In the genomic region with DNA sequence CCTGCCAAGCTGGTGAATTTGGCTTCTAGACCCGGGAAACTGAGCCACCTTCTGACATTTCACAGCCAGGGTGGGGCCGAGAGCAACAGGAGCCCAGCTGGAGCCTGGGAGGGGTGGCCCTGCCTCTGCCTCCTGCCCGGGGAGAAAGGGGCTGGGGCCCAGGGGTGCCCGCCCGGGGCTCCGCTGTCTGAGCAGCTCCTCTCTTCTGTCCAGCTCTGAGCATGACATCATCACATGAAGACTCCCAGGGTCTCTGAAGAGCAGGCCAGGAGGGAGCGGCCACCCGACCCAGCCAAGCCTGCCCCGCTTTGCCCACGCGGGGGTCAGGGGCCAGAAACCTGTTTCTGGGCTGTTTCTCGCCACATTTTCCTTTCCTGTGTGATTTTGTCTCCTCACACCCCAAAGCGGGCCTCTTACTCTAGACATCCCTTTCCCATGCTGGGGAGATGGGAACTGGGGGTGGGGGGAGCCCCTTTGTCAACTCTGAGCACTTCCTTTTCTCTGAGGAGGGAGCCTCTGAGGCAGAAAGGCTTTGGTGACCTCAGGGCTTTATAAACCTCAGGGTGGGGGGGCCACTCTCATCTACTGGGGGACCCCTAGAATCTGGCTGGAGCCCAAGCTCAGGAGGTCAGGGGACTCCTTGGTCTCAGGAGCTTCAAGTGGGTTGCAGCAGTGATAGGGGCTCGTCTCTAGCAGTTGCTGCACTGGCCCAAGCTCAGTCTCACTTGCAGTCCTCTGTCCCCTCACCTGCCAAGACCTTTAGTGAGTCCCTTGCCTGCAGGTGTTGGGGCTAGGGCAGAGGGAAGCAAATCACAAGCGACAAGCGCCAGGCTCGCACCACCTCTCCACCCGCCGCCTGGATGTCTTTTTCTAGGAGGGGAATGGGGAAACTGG, we compare ENCODE assay signal across 8 cellular contexts. TPM values are rescaled to one million over a fixed set of nuclear protein-coding genes. Genes with fewer than 3 reads are reported as not detected.
DNase-seq lines count a peak whose midpoint lies in the region; ATAC-seq and TF ChIP-seq lines count a peak whose summit lies in the region.

No MANE protein-coding gene starts in this region.

- H3K27me3 Mint-ChIP-seq in activated CD8-positive, alpha-beta T cell treated with anti-CD3 and anti-CD28 coated beads, Interleukin-2, amount 10 ng/mL, durations not matched to agents 7 days and 5 days (ENCODE audit: low read depth): no peaks in the 10 kb centered on the region
- no peaks in the 10 kb centered on the region for H3K27me3 Mint-ChIP-seq in memory B cell

- H3K4me1 Mint-ChIP-seq in activated CD8-positive, alpha-beta T cell treated with anti-CD3 and anti-CD28 coated beads, Interleukin-2, amount 10 ng/mL, durations not matched to agents 7 days and 5 days (ENCODE audit: low read depth): peaks cover 69% of the 10 kb centered on the region
- H3K4me1 Mint-ChIP-seq in memory B cell: peaks cover 56% of the 10 kb centered on the region

- intact Hi-C loops in thyroid gland (cut with DNase I): loop anchor here (10.0 kb wide), 1 partner anchor 268 kb away; the partner anchor contains the start of gene CDK3

- H3K36me3 Mint-ChIP-seq in activated CD8-positive, alpha-beta T cell treated with anti-CD3 and anti-CD28 coated beads, Interleukin-2, amount 10 ng/mL, durations not matched to agents 7 days and 5 days (ENCODE audit: low read depth): peaks cover 39% of the 10 kb centered on the region
- peaks cover 4% of the 10 kb centered on the region for H3K36me3 Mint-ChIP-seq in memory B cell

- no peak for TF ChIP-seq POLR2A in thyroid gland (IDR thresholded peaks at IDR 0.05)

- peak overlapping the region; percentile 79 to 94 (median 81) for H3K27ac ChIP-seq in thyroid gland

- peak overlapping the region; percentile 99 for H3K27ac Mint-ChIP-seq in activated CD8-positive, alpha-beta T cell treated with anti-CD3 and anti-CD28 coated beads, Interleukin-2, amount 10 ng/mL, durations not matched to agents 7 days and 5 days
- H3K27ac Mint-ChIP-seq in memory B cell: peak overlapping the region; percentile 90

- POLR2A ChIA-PET in activated CD8-positive, alpha-beta T cell treated with anti-CD3 and anti-CD28 coated beads, Interleukin-2, amount 10 ng/mL, durations not matched to agents 7 days and 5 days (lab: Charles Lee): interaction anchor here (0.6 to 16.8 kb wide), 16 partner anchors 7 to 276 kb away, joined by 3 to 807 read pairs (median 5); partner anchors contain the start of genes EXOC7, FOXJ1, RNF157 and UBALD2

- peak; percentile 9 for ATAC-seq in GM19023 (IDR thresholded peaks at IDR 0.05; ENCODE audit: unreplicated experiment)
- peak; percentile 7 for ATAC-seq in HG02938 (IDR thresholded peaks at IDR 0.05; ENCODE audit: unreplicated experiment)
- ATAC-seq in activated CD8-positive, alpha-beta T cell treated with anti-CD3 and anti-CD28 coated beads, Interleukin-2, amount 10 ng/mL, durations not matched to agents 7 days and 5 days: peak; percentile 12
- ATAC-seq in memory B cell (ENCODE audit: low read depth): peak; percentile 4

- no peak for TF ChIP-seq CTCF in thyroid gland (IDR thresholded peaks at IDR 0.05)

- 80 to 87% methylated on average over 12 to 13 of the region's 19 CpGs for WGBS in thyroid gland, 2 donors

- CTCF ChIA-PET in activated CD8-positive, alpha-beta T cell treated with anti-CD3 and anti-CD28 coated beads, Interleukin-2, amount 10 ng/mL, durations not matched to agents 7 days and 5 days (lab: Charles Lee): interaction anchor here (1.1 to 10.9 kb wide), 16 partner anchors 9 to 258 kb away, joined by 3 to 112 read pairs (median 5); no protein-coding TSS in a partner anchor

- in situ Hi-C loops in ACHN (cut with HindIII; ENCODE audit: low pct_ligation_motif_present, low pct_unique_long_range_greater_than_20kb, low sequenced_read_pairs): no loop called here

- peaks cover 9 to 14% of the 10 kb centered on the region in 2 donors for H3K36me3 ChIP-seq in thyroid gland

- no peaks in the 10 kb centered on the region for H3K9me3 ChIP-seq in thyroid gland

- DNase-seq in activated CD8-positive, alpha-beta T cell treated with anti-CD3 and anti-CD28 coated beads, Interleukin-2, amount 10 ng/mL, durations not matched to agents 7 days and 5 days: peak; percentile 69
- DNase-seq in memory B cell (ENCODE audit: low spot score in 2 of 2) (peak; percentile 51 to 79), thyroid gland (no peak), ACHN (no peak), HUDEP-2 (lab: John Stamatoyannopoulos, UW; ENCODE audit: unreplicated experiment in 76 of 76) (no peak), HK-2 (ENCODE audit: unreplicated experiment) (no peak)

- H3K4me3 ChIP-seq in thyroid gland (replicated peaks in 1 of 3): peak overlapping the region in 1 of 3 donors; percentile 31

- peak overlapping the region; percentile 84 for H3K4me3 Mint-ChIP-seq in activated CD8-positive, alpha-beta T cell treated with anti-CD3 and anti-CD28 coated beads, Interleukin-2, amount 10 ng/mL, durations not matched to agents 7 days and 5 days
- H3K4me3 Mint-ChIP-seq in memory B cell: peak overlapping the region; percentile 79

- H3K27me3 ChIP-seq in thyroid gland: no peaks in the 10 kb centered on the region

- H3K4me1 ChIP-seq in thyroid gland: peaks cover 30 to 45% of the 10 kb centered on the region in 2 donors

- no peaks in the 10 kb centered on the region for H3K9me3 Mint-ChIP-seq in activated CD8-positive, alpha-beta T cell treated with anti-CD3 and anti-CD28 coated beads, Interleukin-2, amount 10 ng/mL, durations not matched to agents 7 days and 5 days (ENCODE audit: insufficient read depth)
- H3K9me3 Mint-ChIP-seq in memory B cell: no peaks in the 10 kb centered on the region

RNA-seq across cellular contexts. Expression of gene UBALD2, which starts 7.6 kb away (rescaled TPM):
- total RNA-seq in activated CD8-positive, alpha-beta T cell treated with anti-CD3 and anti-CD28 coated beads, Interleukin-2, amount 10 ng/mL, durations not matched to agents 7 days and 5 days: 100 to 1,000 TPM; 318 to 359 TPM
- 10 to 100 TPM in 3 of 4 donors, 1 to 10 TPM in 1; 9.8 to 54.2 (median 22.9) TPM for total RNA-seq in thyroid gland

RNA-seq across cellular contexts. Expression of gene RNF157, which starts 32.5 kb away (rescaled TPM):
- 100 to 1,000 TPM; 150 to 165 TPM for total RNA-seq in activated CD8-positive, alpha-beta T cell treated with anti-CD3 and anti-CD28 coated beads, Interleukin-2, amount 10 ng/mL, durations not matched to agents 7 days and 5 days
- total RNA-seq in thyroid gland: 1 to 10 TPM; 1.7 to 6.6 (median 4.7) TPM

RNA-seq across cellular contexts. Expression of gene QRICH2, which starts 35.3 kb away (rescaled TPM):
- 1 to 10 TPM; 3.7 to 4.8 TPM for total RNA-seq in activated CD8-positive, alpha-beta T cell treated with anti-CD3 and anti-CD28 coated beads, Interleukin-2, amount 10 ng/mL, durations not matched to agents 7 days and 5 days
- total RNA-seq in thyroid gland: 10 to 100 TPM in 2 of 4 donors, 1 to 10 TPM in 2; 6.6 to 14.3 (median 9.9) TPM

Comparison
In these comparisons a context has a peak if more than half of its experiments do, and no peak if none do; other contexts are left out.
1. DNase-seq: peak in activated CD8-positive, alpha-beta T cell treated with anti-CD3 and anti-CD28 coated beads, Interleukin-2, amount 10 ng/mL, durations not matched to agents 7 days and 5 days (single experiment) and memory B cell (2 of 2); none in thyroid gland (0 of 2), ACHN (single experiment), HUDEP-2 (0 of 76) and HK-2 (single experiment).
2. RNA of gene UBALD2, which starts 7.6 kb away (total RNA-seq): 318 to 359 TPM in activated CD8-positive, alpha-beta T cell treated with anti-CD3 and anti-CD28 coated beads, Interleukin-2, amount 10 ng/mL, durations not matched to agents 7 days and 5 days; 9.8 to 54.2 TPM in thyroid gland; every median in the first group is over 4 times any median in the second.
3. RNA of gene RNF157, which starts 32.5 kb away (total RNA-seq): 150 to 165 TPM in activated CD8-positive, alpha-beta T cell treated with anti-CD3 and anti-CD28 coated beads, Interleukin-2, amount 10 ng/mL, durations not matched to agents 7 days and 5 days; 1.7 to 6.6 TPM in thyroid gland; every median in the first group is over 10 times any median in the second.
4. Peak in every context shown above with its lines, with median percentiles within 50 percentile points of each other: ATAC-seq.